Comparison of ENCODE assay signal across 13 cellular contexts in the genomic region with DNA sequence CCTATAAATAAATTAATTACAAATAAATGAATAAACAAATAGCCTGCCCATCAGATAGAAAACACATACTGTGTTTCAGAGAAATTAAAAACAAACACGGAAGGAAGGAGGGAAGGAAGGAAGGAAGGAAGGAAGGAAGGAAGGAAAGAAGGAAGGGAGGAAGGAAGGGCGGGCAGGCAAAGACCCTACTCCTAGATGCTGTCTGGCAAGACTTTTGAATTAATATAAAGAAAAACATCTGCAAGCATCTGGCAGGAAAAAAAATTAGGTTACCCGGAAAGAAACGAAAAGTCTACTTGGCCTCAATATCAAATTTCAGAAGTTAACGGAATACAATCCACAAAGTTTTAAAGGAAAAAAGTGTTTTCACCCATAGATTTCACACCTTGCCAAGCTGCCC. TPM values are rescaled to one million over a fixed set of nuclear protein-coding genes. Genes with fewer than 3 reads are reported as not detected.
"Had no signal": no experiment of that assay in that cellular context is flagged by ENCODE, and none has a peak within 500 bp of the region (broad histone marks: within the 10 kb centered on the region; RNA-seq: fewer than 3 reads in every experiment).

No MANE protein-coding gene starts in this region.

- H3K27ac Mint-ChIP-seq: IgD-negative memory B cell had no signal

- H2AFZ ChIP-seq: GM23248 had no signal

- H3K4me3 Mint-ChIP-seq: IgD-negative memory B cell had no signal

- H3K27ac ChIP-seq: GM23248, HL-60, KMS-11 had no signal

- DNase-seq: GM23248, GOT3, H7, Karpas-422, KBM-7 had no signal

- H3K9me3 Mint-ChIP-seq: IgD-negative memory B cell had no signal

- H3K4me1 Mint-ChIP-seq: IgD-negative memory B cell had no signal

- H3K9ac ChIP-seq: GM23248, KMS-11 had no signal

- ATAC-seq: HCT116, HepG2 had no signal

- H3K9me3 ChIP-seq: HAP-1 had no signal

- H3K4me1 ChIP-seq: HAP-1 had no signal

- H3K4me2 ChIP-seq: KMS-11 had no signal

- H3K36me3 ChIP-seq: HAP-1 had no signal

- H3K4me3 ChIP-seq: GM23248, HAP-1 had no signal

RNA-seq across cellular contexts. Expression of a gene that starts 49.1 kb away (rescaled TPM):
- total RNA-seq: GM23248, H4, HepG2, HT1080 had no signal
